ENCODE assay signal across 29 cellular contexts in the genomic region with DNA sequence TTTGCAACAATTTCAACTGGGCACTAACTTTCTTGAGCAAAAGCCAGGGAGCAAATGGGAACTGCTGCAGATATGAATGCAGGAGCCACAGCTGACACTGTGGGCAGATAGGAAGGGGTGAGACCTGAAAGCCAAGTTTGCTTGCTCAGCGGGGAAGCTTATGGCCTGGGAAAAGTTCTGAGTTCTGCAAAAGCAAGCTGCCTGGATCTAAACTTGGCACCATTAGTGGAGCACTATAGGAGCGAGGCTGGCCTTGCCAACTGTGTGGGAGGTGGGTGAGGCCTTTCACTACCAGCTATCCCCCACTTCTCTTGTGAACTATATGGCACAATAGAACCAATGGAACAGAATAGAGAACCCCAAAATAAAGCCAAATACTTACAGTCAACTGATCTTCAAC. TPM values are rescaled to one million over a fixed set of nuclear protein-coding genes. Genes with fewer than 3 reads are reported as not detected.
"Had no signal": no experiment of that assay in that cellular context is flagged by ENCODE, and none has a peak within 500 bp of the region (broad histone marks: within the 10 kb centered on the region; RNA-seq: fewer than 3 reads in every experiment).

No MANE protein-coding gene starts in this region.

- H3K4me3 ChIP-seq: ascending aorta, cardiac muscle cell had no signal

- H3K27ac Mint-ChIP-seq: activated CD8-positive, alpha-beta T cell treated with anti-CD3 and anti-CD28 coated beads, Interleukin-2, amount 10 ng/mL, durations not matched to agents 7 days and 5 days; activated naive CD4-positive, alpha-beta T cell treated with anti-CD3 and anti-CD28 coated beads, Interleukin-2, amount 50 U/mL, for 24 hours; activated naive CD8-positive, alpha-beta T cell treated with anti-CD3 and anti-CD28 coated beads, Interleukin-2, amount 10 ng/mL, durations not matched to agents 7 days and 5 days; activated T-cell treated with anti-CD3 and anti-CD28 coated beads, Interleukin-2, amount 50 U/mL, for 24 hours had no signal

- H3K27ac ChIP-seq: ascending aorta, cardiac muscle cell, KMS-11, RWPE1 had no signal

- H3K27me3 ChIP-seq: ascending aorta, cardiac muscle cell had no signal

- ATAC-seq: activated CD4-positive, alpha-beta T cell treated with anti-CD3 and anti-CD28 coated beads for 36 hours; activated CD4-positive, CD25-positive, alpha-beta regulatory T cell treated with anti-CD3 and anti-CD28 coated beads, Interleukin-2, amount 50 U/mL, for 24 hours; activated CD8-positive, alpha-beta T cell treated with anti-CD3 and anti-CD28 coated beads, Interleukin-2, amount 10 ng/mL, durations not matched to agents 7 days and 5 days; PC-3; Right ventricle myocardium inferior had no signal

- DNase-seq: activated CD4-positive, alpha-beta T cell treated with anti-CD3 and anti-CD28 coated beads for 36 hours; activated CD8-positive, alpha-beta T cell treated with anti-CD3 and anti-CD28 coated beads, Interleukin-2, amount 10 ng/mL, durations not matched to agents 7 days and 5 days; activated gamma-delta T cell; activated naive CD4-positive, alpha-beta T cell treated with Interleukin-2 at 50 U/mL for 16 hours; activated naive CD8-positive, alpha-beta T cell treated with anti-CD3 and anti-CD28 coated beads, Interleukin-2, amount 10 ng/mL, durations not matched to agents 7 days and 5 days; activated T-cell treated with anti-CD3 and anti-CD28 coated beads, Interleukin-2, amount 50 U/mL, for 24 hours; amygdala; cerebellar nuclear complex; MM.1S; MV-4-11; NCI-H1092; NCI-H1436 treated with DMSO at 0.1 percent for 48 hours; NCI-H1694 treated with DMSO at 0.1 percent for 48 hours; NCI-H2029; NCI-H345; NCI-H524 treated with DMSO at 0.1 percent for 48 hours; NK-92 treated with Interleukin-12 subunit alpha and Interleukin-12 subunit beta, amount 100 ng/mL, for 24 hours; PC-3; SW 1271; T-helper 1 cell; T1000 had no signal

- H3K27me3 Mint-ChIP-seq: activated CD4-positive, alpha-beta T cell treated with anti-CD3 and anti-CD28 coated beads for 36 hours; activated naive CD4-positive, alpha-beta T cell treated with anti-CD3 and anti-CD28 coated beads, Interleukin-2, amount 50 U/mL, for 24 hours; activated naive CD8-positive, alpha-beta T cell treated with anti-CD3 and anti-CD28 coated beads, Interleukin-2, amount 10 ng/mL, durations not matched to agents 7 days and 5 days had no signal

- H3K4me3 Mint-ChIP-seq: activated CD4-positive, alpha-beta T cell treated with anti-CD3 and anti-CD28 coated beads for 36 hours; activated CD8-positive, alpha-beta T cell treated with anti-CD3 and anti-CD28 coated beads, Interleukin-2, amount 10 ng/mL, durations not matched to agents 7 days and 5 days; activated naive CD4-positive, alpha-beta T cell treated with anti-CD3 and anti-CD28 coated beads, Interleukin-2, amount 50 U/mL, for 24 hours; activated naive CD8-positive, alpha-beta T cell treated with anti-CD3 and anti-CD28 coated beads, Interleukin-2, amount 10 ng/mL, durations not matched to agents 7 days and 5 days; activated T-cell treated with anti-CD3 and anti-CD28 coated beads, Interleukin-2, amount 50 U/mL, for 24 hours had no signal

- H3K9me3 Mint-ChIP-seq: activated naive CD4-positive, alpha-beta T cell treated with anti-CD3 and anti-CD28 coated beads, Interleukin-2, amount 50 U/mL, for 24 hours; activated T-cell treated with anti-CD3 and anti-CD28 coated beads, Interleukin-2, amount 50 U/mL, for 24 hours had no signal

RNA-seq across cellular contexts. Expression of gene CYSLTR1, which starts 11.1 kb away (rescaled TPM):
- total RNA-seq: cardiac muscle cell, NCI-H460, PC-3 had no signal
